ENCODE assay signal across 8 cellular contexts in the genomic region with DNA sequence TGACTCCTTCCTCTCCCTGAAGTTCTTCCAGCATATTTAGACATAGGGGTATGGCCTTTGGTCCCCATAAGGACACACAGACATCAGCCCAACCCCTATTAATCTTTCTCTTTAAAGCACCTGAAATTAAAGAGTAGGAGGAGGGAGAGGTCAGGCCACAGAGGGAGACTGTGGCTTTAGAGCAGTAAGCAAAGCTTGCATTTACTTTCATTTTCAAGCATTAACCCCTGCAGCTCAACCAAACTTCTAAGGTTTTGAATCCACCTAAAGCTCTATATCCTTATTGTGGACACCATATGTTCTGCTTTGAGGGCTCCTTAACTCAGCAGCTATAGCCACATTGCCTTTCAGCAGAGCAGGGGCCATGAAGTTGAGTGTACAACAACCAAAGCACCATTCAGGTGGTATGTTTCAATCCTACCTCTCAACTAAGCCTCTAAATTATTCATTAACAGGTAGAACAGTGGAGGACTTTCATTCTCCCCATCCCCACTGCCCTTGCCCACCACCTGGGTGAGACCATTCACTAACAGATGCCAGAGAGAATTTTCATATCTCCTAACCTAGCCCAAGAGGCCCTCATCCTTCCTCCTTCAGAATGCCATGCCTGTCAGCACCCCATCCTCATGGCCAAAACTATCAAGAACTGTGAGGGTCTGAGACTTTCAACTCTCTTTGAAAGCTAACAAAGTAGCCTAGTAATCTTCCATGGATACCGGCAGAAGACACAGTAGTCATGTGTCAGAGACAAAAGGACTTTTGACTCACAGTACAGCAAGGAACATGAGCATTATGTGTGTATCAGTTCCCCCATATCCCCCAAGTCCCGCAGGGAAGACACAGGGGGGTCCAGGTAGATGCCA. TPM values are rescaled to one million over a fixed set of nuclear protein-coding genes. Genes with fewer than 3 reads are reported as not detected.
DNase-seq lines count a peak whose midpoint lies in the region; ATAC-seq, FAIRE-seq and TF ChIP-seq lines count a peak whose summit lies in the region.

No MANE protein-coding gene starts in this region.

- TF ChIP-seq POLR2A in testis (IDR thresholded peaks at IDR 0.05) (no peak), esophagus muscularis mucosa (IDR thresholded peaks at IDR 0.05; ENCODE audit: low read depth) (no peak), transverse colon (IDR thresholded peaks at IDR 0.05) (no peak)

- no peak for TF ChIP-seq EP300 in esophagus muscularis mucosa (IDR thresholded peaks at IDR 0.05)
- no peak for TF ChIP-seq EP300 in transverse colon (IDR thresholded peaks at IDR 0.05; ENCODE audit: low read depth)

- H3K27ac ChIP-seq in AG04450 (ENCODE audit: low read depth, low read length) (peak overlapping the region; percentile 31), mammary epithelial cell (ENCODE audit: insufficient read depth, low read depth, low read length) (no peak overlapping the region), testis (no peak overlapping the region), esophagus muscularis mucosa (replicated peaks in 1 of 4) (no peak overlapping the region), transverse colon (no peak overlapping the region)

- H3K4me3 ChIP-seq in AG04450 (ENCODE audit: low read depth, low read length) (no peak overlapping the region; the same call in 1 of the 2 replicates), mammary epithelial cell (replicated peaks in 1 of 3; ENCODE audit: insufficient read depth in 1 of 3, low read depth in 2 of 3, low read length in 3 of 3) (peak overlapping the region in 1 of 3 experiments; percentile 3), testis (no peak overlapping the region), esophagus muscularis mucosa (no peak overlapping the region), transverse colon (peak overlapping the region in 1 of 4 donors; percentile 4)

- H3K79me2 ChIP-seq in mammary epithelial cell (ENCODE audit: insufficient read depth, low read length), result peaks cover 66% of the 10 kb centered on the region

- in situ Hi-C loops in mammary epithelial cell (cut with MboI; ENCODE audit: low sequenced_read_pairs in 2 of 2), result no loop called here
- in situ Hi-C loops in transverse colon (cut with MboI; ENCODE audit: low pct_ligation_motif_present in 1 of 4, low pct_unique_long_range_greater_than_20kb in 1 of 4, low sequenced_read_pairs in 3 of 4), result no loop called here

- peak overlapping the region; percentile 31 for H3K4me2 ChIP-seq in mammary epithelial cell (ENCODE audit: insufficient read depth, low read depth, low read length)

- TF ChIP-seq CTCF in AG04450 (IDR thresholded peaks at IDR 0.05; ENCODE audit: low read depth, low read length) (no peak), mammary epithelial cell (conservative IDR thresholded peaks at IDR 0.05 in 1 of 2, IDR thresholded peaks at IDR 0.05 in 1 of 2; ENCODE audit: extremely low read depth in 1 of 2, insufficient read depth in 1 of 2, low read depth in 1 of 2, low read length in 2 of 2) (no peak), testis (IDR thresholded peaks at IDR 0.05) (no peak), esophagus muscularis mucosa (IDR thresholded peaks at IDR 0.05) (no peak), transverse colon (IDR thresholded peaks at IDR 0.05) (no peak)

- no peak for FAIRE-seq in RCC 7860 (lab: Jason Lieb, UNC)

- DNase-seq in AG04450 (ENCODE audit: low read depth, low spot score), result no peak
- peak; percentile 33 for DNase-seq in GM19238 (ENCODE audit: insufficient read length, low spot score)
- no peak for DNase-seq in mammary epithelial cell
- no peak for DNase-seq in testis
- no peak for DNase-seq in esophagus muscularis mucosa (ENCODE audit: extremely low spot score)
- no peak for DNase-seq in transverse colon
- DNase-seq in RCC 7860 (ENCODE audit: low spot score), result no peak

- intact Hi-C loops in mammary epithelial cell (cut with micrococcal nuclease) (no loop called here), testis (cut with DNase I; ENCODE audit: low total_unique reads) (no loop called here), esophagus muscularis mucosa (cut with DNase I) (no loop called here), transverse colon (cut with DNase I; ENCODE audit: low total_unique reads) (no loop called here)

- 96% methylated on average over 2 of the region's 2 CpGs for WGBS in mammary epithelial cell (ENCODE audit: low coverage, missing lambda C conversion rate)
- 79 to 90% methylated on average over 2 of the region's 2 CpGs for WGBS in testis, 2 donors
- 100% methylated on average over 2 of the region's 2 CpGs for WGBS in esophagus muscularis mucosa
- 72% methylated on average over 2 of the region's 2 CpGs; no CpG with 5 or more reads in 1 of the 2 donors for whole genome bisulfite sequencing in transverse colon (ENCODE audit: low coverage in 1 of 2), 2 donors

- CTCF ChIA-PET in AG04450 (lab: Charles Lee) (interaction anchor here (0.6 to 1.4 kb wide), 2 partner anchors 14 to 22 kb away, joined by 3 read pairs; no protein-coding TSS in a partner anchor), mammary epithelial cell (lab: Charles Lee; ENCODE audit: low non-redundant PET) (no interaction called here)

- H3K4me1 ChIP-seq in mammary epithelial cell (ENCODE audit: insufficient read depth, low read length), result no peaks in the 10 kb centered on the region
- H3K4me1 ChIP-seq in testis, result no peaks in the 10 kb centered on the region
- peaks cover 0 to 7% (median 0%) of the 10 kb centered on the region in 4 donors for H3K4me1 ChIP-seq in esophagus muscularis mucosa
- H3K4me1 ChIP-seq in transverse colon, result peaks cover 0 to 17% (median 4%) of the 10 kb centered on the region in 4 donors

- H3K9ac ChIP-seq in mammary epithelial cell (ENCODE audit: insufficient read depth, low read length), result no peak overlapping the region

- H3K9me3 ChIP-seq in AG04450 (ENCODE audit: control insufficient read depth, insufficient read depth, low read length) (no peaks in the 10 kb centered on the region), mammary epithelial cell (replicated peaks; ENCODE audit: insufficient read depth, low read length) (no peaks in the 10 kb centered on the region), testis (no peaks in the 10 kb centered on the region), esophagus muscularis mucosa (no peaks in the 10 kb centered on the region), transverse colon (no peaks in the 10 kb centered on the region)

- no peaks in the 10 kb centered on the region for H4K20me1 ChIP-seq in mammary epithelial cell (ENCODE audit: insufficient read depth, low read length)

- POLR2A ChIA-PET in AG04450 (lab: Yijun Ruan, JAX), result interaction anchor here (0.5 to 1.9 kb wide), 2 partner anchors 90 to 615 kb away, joined by 3 to 5 read pairs; a partner anchor contains a TSS

- no peak overlapping the region for H2AFZ ChIP-seq in mammary epithelial cell (ENCODE audit: low read depth, low read length)

- ATAC-seq in HG03196 (IDR thresholded peaks at IDR 0.05; ENCODE audit: unreplicated experiment), result peak; percentile 82

- H3K27me3 ChIP-seq in AG04450 (ENCODE audit: control insufficient read depth, insufficient read depth, low read length) (no peaks in the 10 kb centered on the region), mammary epithelial cell (ENCODE audit: insufficient read depth, low read length) (no peaks in the 10 kb centered on the region), testis (no peaks in the 10 kb centered on the region), esophagus muscularis mucosa (no peaks in the 10 kb centered on the region), transverse colon (no peaks in the 10 kb centered on the region)

- dilution Hi-C loops in mammary epithelial cell (cut with HindIII; ENCODE audit: low sequenced_read_pairs), result no loop called here

- no TSS peak for BruUV-seq in mammary epithelial cell (replicated peaks; lab: Mats Ljungman, UMichigan)

- no peaks in the 10 kb centered on the region for H3K36me3 ChIP-seq in mammary epithelial cell (ENCODE audit: insufficient read depth, low read length)
- no peaks in the 10 kb centered on the region for H3K36me3 ChIP-seq in testis (ENCODE audit: low read depth, missing control alignments)
- H3K36me3 ChIP-seq in esophagus muscularis mucosa, result no peaks in the 10 kb centered on the region
- no peaks in the 10 kb centered on the region for H3K36me3 ChIP-seq in transverse colon

RNA-seq across cellular contexts. Expression of a gene that starts 20.8 kb away (rescaled TPM):
- polyA plus RNA-seq in AG04450 (2011; rRNA removed) (9.6 and 13.9 TPM in 2 replicates), mammary epithelial cell (10.1 TPM), testis (ENCODE audit: insufficient read depth, low read depth, low replicate concordance) (13.2 TPM)
- 25.2 and 34.4 TPM in 2 replicates for polyA minus RNA-seq in AG04450 (2011; rRNA and poly(A)+ RNA removed)
- total RNA-seq in mammary epithelial cell (10 to 100 TPM; 13.0 to 16.2 TPM), testis (10 to 100 TPM; 14.5 to 14.6 TPM), esophagus muscularis mucosa (10 to 100 TPM in 1 of 4 donors, 1 to 10 TPM in 3; 8.6 to 10.6 (median 9.0) TPM), transverse colon (10 to 100 TPM in 2 of 4 donors, 1 to 10 TPM in 2; 4.8 to 18.2 (median 9.2) TPM)
- polyA minus RNA-seq in mammary epithelial cell, result 8.2 TPM

RNA-seq across cellular contexts. Expression of a gene that starts 45.2 kb away (rescaled TPM):
- polyA plus RNA-seq in AG04450 (2011; rRNA removed) (59.0 and 78.4 TPM in 2 replicates), mammary epithelial cell (36.4 TPM), testis (ENCODE audit: insufficient read depth, low read depth, low replicate concordance) (87.6 TPM)
- polyA minus RNA-seq in AG04450 (2011; rRNA and poly(A)+ RNA removed), result 14.8 and 22.8 TPM in 2 replicates
- total RNA-seq in mammary epithelial cell (10 to 100 TPM; 34.1 to 69.5 TPM), testis (100 to 1,000 TPM in 1 of 2 donors, 10 to 100 TPM in 1; 73.2 to 100 TPM), esophagus muscularis mucosa (10 to 100 TPM; 54.8 to 63.7 (median 57.7) TPM), transverse colon (10 to 100 TPM in 3 of 4 donors, 1 to 10 TPM in 1; 6.7 to 81.8 (median 32.3) TPM)
- 4.9 TPM for polyA minus RNA-seq in mammary epithelial cell
